20 cellular contexts compared by ENCODE assay signal in genomic region chr13:113776231-113777125, GRCh38. TPM values are rescaled to one million over a fixed set of nuclear protein-coding genes. Genes with fewer than 3 reads are reported as not detected.
DNase-seq lines count a peak whose midpoint lies in the region; ATAC-seq and TF ChIP-seq lines count a peak whose summit lies in the region.
"Had no signal": no experiment of that assay in that cellular context is flagged by ENCODE, and none has a peak within 500 bp of the region (broad histone marks: within the 10 kb centered on the region; RNA-seq: fewer than 3 reads in every experiment).

No MANE protein-coding gene starts in this region.

- peaks cover 10% of the 10 kb centered on the region for H3K4me1 Mint-ChIP-seq in endothelial cell (ENCODE audit: unreplicated experiment)

- TF ChIP-seq CTCF in MM.1S (IDR thresholded peaks at IDR 0.05; ENCODE audit: low read length) (no peak), WERI-Rb-1 (IDR thresholded peaks at IDR 0.05; ENCODE audit: low read depth, low read length) (no peak), endothelial cell (IDR thresholded peaks at IDR 0.05; ENCODE audit: unreplicated experiment) (no peak)

- H3K9me3 Mint-ChIP-seq in endothelial cell (ENCODE audit: unreplicated experiment) = no peaks in the 10 kb centered on the region
- H3K9me3 Mint-ChIP-seq: natural killer cell had no signal

- no peak for ATAC-seq in HG02623 (IDR thresholded peaks at IDR 0.05; ENCODE audit: unreplicated experiment)

- H3K27ac ChIP-seq in MM.1S (ENCODE audit: low read length) (peak overlapping the region; percentile 93), WERI-Rb-1 (0 out of 2 replicates have a peak overlapping the region, but pooled peaks have one; percentile 7)
- H3K27ac ChIP-seq: BLaER1 treated with 17β-estradiol and CSF1 and Interleukin-3, amounts not matched to agents 10 nM and 100 nM; parathyroid adenoma; Peyer's patch; right lobe of liver; testis had no signal

- peak; percentile 99 for DNase-seq in COLO668 (lab: John Stamatoyannopoulos, UW; ENCODE audit: unreplicated experiment)
- DNase-seq in MM.1S = peak; percentile 95
- DNase-seq in NCI-H345 treated with DMSO at 0.1 percent for 48 hours (lab: John Stamatoyannopoulos, UW; ENCODE audit: unreplicated experiment) = peak; percentile 7
- DNase-seq in WERI-Rb-1 = peak; percentile 82
- DNase-seq in A172 (ENCODE audit: low spot score) = no peak
- DNase-seq in NCI-H524 (lab: John Stamatoyannopoulos, UW) = no peak
- no peak for DNase-seq in endothelial cell (ENCODE audit: low spot score)
- DNase-seq: ACHN; activated CD4-positive, CD25-positive, alpha-beta regulatory T cell treated with anti-CD3 and anti-CD28 coated beads, Interleukin-2, amount 50 U/mL, for 72 hours; activated naive CD8-positive, alpha-beta T cell treated with anti-CD3 and anti-CD28 coated beads for 36 hours; GF-D8; natural killer cell; NCI-H2107; testis had no signal

- H3K9ac ChIP-seq in MM.1S (ENCODE audit: low read length) = peak overlapping the region; percentile 59
- H3K9ac ChIP-seq: BLaER1 treated with 17β-estradiol and CSF1 and Interleukin-3, amounts not matched to agents 10 nM and 100 nM; parathyroid adenoma had no signal

- H3K36me3 ChIP-seq in MM.1S (replicated peaks; ENCODE audit: insufficient read depth, low read length) = no peaks in the 10 kb centered on the region
- no peaks in the 10 kb centered on the region for H3K36me3 ChIP-seq in WERI-Rb-1
- H3K36me3 ChIP-seq: Peyer's patch, right lobe of liver had no signal

- H3K27me3 Mint-ChIP-seq in endothelial cell (ENCODE audit: unreplicated experiment) = peaks cover 8% of the 10 kb centered on the region

- H3K4me2 ChIP-seq in MM.1S (ENCODE audit: low read depth, low read length) = peak overlapping the region; percentile 55

- H3K4me1 ChIP-seq in MM.1S (ENCODE audit: low read length) = peaks cover 47% of the 10 kb centered on the region
- H3K4me1 ChIP-seq: parathyroid adenoma, Peyer's patch, right lobe of liver, testis had no signal

- H3K4me3 Mint-ChIP-seq in endothelial cell (ENCODE audit: unreplicated experiment) = no peak overlapping the region
- H3K4me3 Mint-ChIP-seq: activated naive CD8-positive, alpha-beta T cell treated with anti-CD3 and anti-CD28 coated beads for 36 hours; natural killer cell had no signal

- H2AFZ ChIP-seq in MM.1S (ENCODE audit: low read length) = peak overlapping the region; percentile 13; the same call in 1 of the 2 replicates
- H2AFZ ChIP-seq: parathyroid adenoma had no signal

- no peaks in the 10 kb centered on the region for H3K9me2 ChIP-seq in MM.1S (replicated peaks; ENCODE audit: insufficient read depth, low read length)

- no peaks in the 10 kb centered on the region for H3K27me3 ChIP-seq in MM.1S (replicated peaks; ENCODE audit: insufficient read depth, low read length)
- no peaks in the 10 kb centered on the region for H3K27me3 ChIP-seq in WERI-Rb-1 (ENCODE audit: insufficient read depth, low read depth, severe bottlenecking)
- H3K27me3 ChIP-seq: BLaER1 treated with 17β-estradiol and CSF1 and Interleukin-3, amounts not matched to agents 10 nM and 100 nM; Peyer's patch; right lobe of liver; testis had no signal

- no peaks in the 10 kb centered on the region for H3K79me2 ChIP-seq in MM.1S (ENCODE audit: low read length)
- H3K79me2 ChIP-seq: parathyroid adenoma had no signal

- H4K20me1 ChIP-seq in MM.1S (ENCODE audit: insufficient read depth, low read length) = no peaks in the 10 kb centered on the region

- H3F3A ChIP-seq in MM.1S (ENCODE audit: insufficient read depth, low read length) = peaks cover 18% of the 10 kb centered on the region; the same call in 1 of the 2 replicates

- peak overlapping the region; percentile 14; the same call in 1 of the 2 replicates for H3K4me3 ChIP-seq in MM.1S (ENCODE audit: low read length)
- no peak overlapping the region for H3K4me3 ChIP-seq in WERI-Rb-1 (ENCODE audit: low read depth, low read length)
- H3K4me3 ChIP-seq: BLaER1 treated with 17β-estradiol and CSF1 and Interleukin-3, amounts not matched to agents 10 nM and 100 nM; K562; Peyer's patch; right lobe of liver; testis had no signal

- peaks cover 26% of the 10 kb centered on the region for H3K36me3 Mint-ChIP-seq in endothelial cell (ENCODE audit: low read depth, unreplicated experiment)
- H3K36me3 Mint-ChIP-seq: activated naive CD8-positive, alpha-beta T cell treated with anti-CD3 and anti-CD28 coated beads for 36 hours; natural killer cell had no signal

- H3K9me3 ChIP-seq in MM.1S (replicated peaks; ENCODE audit: insufficient read depth, low read length) = no peaks in the 10 kb centered on the region
- H3K9me3 ChIP-seq in WERI-Rb-1 (ENCODE audit: severe bottlenecking) = peaks cover 20% of the 10 kb centered on the region
- H3K9me3 ChIP-seq: Peyer's patch, right lobe of liver, testis had no signal

- no peak overlapping the region for H3K27ac Mint-ChIP-seq in endothelial cell (ENCODE audit: unreplicated experiment)
- H3K27ac Mint-ChIP-seq: activated naive CD8-positive, alpha-beta T cell treated with anti-CD3 and anti-CD28 coated beads for 36 hours; natural killer cell had no signal

RNA-seq across cellular contexts. Expression of gene TMEM255B, which starts 17.5 kb away (rescaled TPM):
- total RNA-seq in A172 (2014; rRNA removed; shearing (Covaris generic)) = 1.8 and 2.3 TPM in 2 replicates
- total RNA-seq in endothelial cell (ENCODE audit: unreplicated experiment) = 321 TPM

Comparison
In these comparisons a context has a peak if more than half of its experiments do, and no peak if none do; other contexts are left out.
1. DNase-seq: peak in COLO668 (single experiment), MM.1S (single experiment), NCI-H345 treated with DMSO at 0.1 percent for 48 hours (single experiment) and WERI-Rb-1 (single experiment); none in A172 (single experiment), NCI-H524 (0 of 2) and endothelial cell (single experiment).
2. RNA of gene TMEM255B, which starts 17.5 kb away (total RNA-seq): 321 TPM in endothelial cell (single experiment); 1.8 to 2.3 TPM in A172; every median in the first group is over 10 times any median in the second.